31 cellular contexts compared by ENCODE assay signal in genomic region chr2:212361174-212361756, GRCh38.
DNase-seq lines count a peak whose midpoint lies in the region; ATAC-seq and TF ChIP-seq lines count a peak whose summit lies in the region.
"Had no signal": no experiment of that assay in that cellular context is flagged by ENCODE, and none has a peak within 500 bp of the region (broad histone marks: within the 10 kb centered on the region; RNA-seq: fewer than 3 reads in every experiment).

No MANE protein-coding gene starts in this region.

- intact Hi-C loops in A673 (cut with micrococcal nuclease; ENCODE audit: unreplicated experiment), result no loop called here
- intact Hi-C loops in CD4-positive, alpha-beta memory T cell (cut with micrococcal nuclease), result no loop called here

- H3K4me3 Mint-ChIP-seq in nephron, result no peak overlapping the region
- H3K4me3 Mint-ChIP-seq in CD4-positive, alpha-beta memory T cell, result no peak overlapping the region
- no peak overlapping the region for H3K4me3 Mint-ChIP-seq in activated CD8-positive, alpha-beta memory T cell treated with anti-CD3 and anti-CD28 coated beads, Interleukin-2, amount 10 ng/mL, durations not matched to agents 7 days and 5 days
- H3K4me3 Mint-ChIP-seq: activated CD4-positive, alpha-beta T cell treated with anti-CD3 and anti-CD28 coated beads for 36 hours; activated CD8-positive, alpha-beta T cell treated with anti-CD3 and anti-CD28 coated beads for 36 hours; CD8-positive, alpha-beta memory T cell; memory B cell; neural crest cell; T-helper 2 cell treated with Interferon-gamma antibody and Interleukin-4, amounts not matched to agents 5 μg/mL and 100 μg/mL, for 36 hours had no signal

- no peaks in the 10 kb centered on the region for H3K27me3 Mint-ChIP-seq in nephron (ENCODE audit: low read depth)
- H3K27me3 Mint-ChIP-seq in CD4-positive, alpha-beta memory T cell, result no peaks in the 10 kb centered on the region
- no peaks in the 10 kb centered on the region for H3K27me3 Mint-ChIP-seq in activated CD8-positive, alpha-beta memory T cell treated with anti-CD3 and anti-CD28 coated beads, Interleukin-2, amount 10 ng/mL, durations not matched to agents 7 days and 5 days
- H3K27me3 Mint-ChIP-seq: activated CD4-positive, alpha-beta T cell treated with anti-CD3 and anti-CD28 coated beads for 36 hours; activated CD8-positive, alpha-beta T cell treated with anti-CD3 and anti-CD28 coated beads for 36 hours; CD8-positive, alpha-beta memory T cell; memory B cell had no signal

- POLR2A ChIA-PET in A673 (lab: Charles Lee; ENCODE audit: low non-redundant PET) (no interaction called here), HEK293 (lab: Yijun Ruan, JAX) (no interaction called here)
- POLR2A ChIA-PET in CD4-positive, alpha-beta memory T cell (lab: Charles Lee; ENCODE audit: partially characterized antibody), result no interaction called here

- no peaks in the 10 kb centered on the region for H3K4me1 Mint-ChIP-seq in nephron
- H3K4me1 Mint-ChIP-seq in CD4-positive, alpha-beta memory T cell, result no peaks in the 10 kb centered on the region
- H3K4me1 Mint-ChIP-seq in activated CD8-positive, alpha-beta memory T cell treated with anti-CD3 and anti-CD28 coated beads, Interleukin-2, amount 10 ng/mL, durations not matched to agents 7 days and 5 days, result no peaks in the 10 kb centered on the region
- H3K4me1 Mint-ChIP-seq: activated CD4-positive, alpha-beta T cell treated with anti-CD3 and anti-CD28 coated beads for 36 hours; CD8-positive, alpha-beta memory T cell; memory B cell had no signal

- TF ChIP-seq CTCF in A673 (conservative IDR thresholded peaks at IDR 0.05; ENCODE audit: low read depth, low read length), result no peak
- no peak for TF ChIP-seq CTCF in HEK293 (tag by site-specific recombination; IDR thresholded peaks at IDR 0.05)
- no peak for TF ChIP-seq CTCF in nephron (IDR thresholded peaks at IDR 0.05; ENCODE audit: unreplicated experiment in 3 of 3)

- no peaks in the 10 kb centered on the region for H3K9me3 Mint-ChIP-seq in nephron
- H3K9me3 Mint-ChIP-seq in CD4-positive, alpha-beta memory T cell, result peaks cover 0 to 3% (median 0%) of the 10 kb centered on the region in 8 donors
- peaks cover under 1% of the 10 kb centered on the region for H3K9me3 Mint-ChIP-seq in activated CD8-positive, alpha-beta memory T cell treated with anti-CD3 and anti-CD28 coated beads, Interleukin-2, amount 10 ng/mL, durations not matched to agents 7 days and 5 days (ENCODE audit: low read depth)
- H3K9me3 Mint-ChIP-seq: activated CD8-positive, alpha-beta T cell treated with anti-CD3 and anti-CD28 coated beads for 36 hours; memory B cell; neural crest cell; T-helper 2 cell treated with Interferon-gamma antibody and Interleukin-4, amounts not matched to agents 5 μg/mL and 100 μg/mL, for 36 hours had no signal

- H3K27ac ChIP-seq in A673 (ENCODE audit: low read depth, low read length, poor library complexity, severe bottlenecking) (peak overlapping the region; percentile 25), HEK293 (ENCODE audit: extremely low read depth, low read depth, low read length) (peak overlapping the region; percentile 22; the same call in 1 of the 2 replicates)
- H3K27ac ChIP-seq in CD4-positive, alpha-beta memory T cell (ENCODE audit: low read depth, low read length), result no peak overlapping the region
- H3K27ac ChIP-seq: brain microvascular endothelial cell, heart left ventricle, left lung, Peyer's patch, sigmoid colon, upper lobe of left lung had no signal

- CTCF ChIA-PET in A673 (lab: Charles Lee) (no interaction called here), HEK293 (lab: Yijun Ruan, JAX) (no interaction called here)
- CTCF ChIA-PET in CD4-positive, alpha-beta memory T cell (lab: Charles Lee; ENCODE audit: partially characterized antibody), result no interaction called here
- CTCF ChIA-PET in activated CD8-positive, alpha-beta memory T cell treated with anti-CD3 and anti-CD28 coated beads, Interleukin-2, amount 10 ng/mL, durations not matched to agents 7 days and 5 days (lab: Charles Lee), result no interaction called here

- no peaks in the 10 kb centered on the region for H3K36me3 Mint-ChIP-seq in nephron (ENCODE audit: low read depth)
- no peaks in the 10 kb centered on the region for H3K36me3 Mint-ChIP-seq in CD4-positive, alpha-beta memory T cell
- no peaks in the 10 kb centered on the region for H3K36me3 Mint-ChIP-seq in activated CD8-positive, alpha-beta memory T cell treated with anti-CD3 and anti-CD28 coated beads, Interleukin-2, amount 10 ng/mL, durations not matched to agents 7 days and 5 days
- H3K36me3 Mint-ChIP-seq: CD8-positive, alpha-beta memory T cell; memory B cell had no signal

- H3K4me1 ChIP-seq in A673 (ENCODE audit: insufficient read depth, low read length, poor library complexity, severe bottlenecking), result peaks cover 51% of the 10 kb centered on the region
- peaks cover 36% of the 10 kb centered on the region for H3K4me1 ChIP-seq in HEK293 (ENCODE audit: control insufficient read depth, insufficient read depth, low read length)
- H3K4me1 ChIP-seq in CD4-positive, alpha-beta memory T cell (ENCODE audit: insufficient read depth, low read length), result no peaks in the 10 kb centered on the region
- H3K4me1 ChIP-seq: heart left ventricle, left lung, Peyer's patch, sigmoid colon, upper lobe of left lung had no signal

- no peaks in the 10 kb centered on the region for H3K27me3 ChIP-seq in A673 (replicated peaks; ENCODE audit: insufficient read depth, low read depth, low read length, poor library complexity)
- no peaks in the 10 kb centered on the region for H3K27me3 ChIP-seq in CD4-positive, alpha-beta memory T cell (ENCODE audit: insufficient read depth, low read length)
- H3K27me3 ChIP-seq: BE2C, brain microvascular endothelial cell, heart left ventricle, left lung, Peyer's patch, sigmoid colon, upper lobe of left lung had no signal

- ATAC-seq in activated CD8-positive, alpha-beta memory T cell treated with anti-CD3 and anti-CD28 coated beads, Interleukin-2, amount 10 ng/mL, durations not matched to agents 7 days and 5 days, result no peak
- ATAC-seq in GM18498 (IDR thresholded peaks at IDR 0.05; ENCODE audit: unreplicated experiment), result no peak
- no peak for ATAC-seq in HG03469 (IDR thresholded peaks at IDR 0.05; ENCODE audit: unreplicated experiment)
- ATAC-seq: activated CD4-positive, alpha-beta T cell treated with anti-CD3 and anti-CD28 coated beads for 36 hours; activated CD8-positive, alpha-beta T cell treated with anti-CD3 and anti-CD28 coated beads for 36 hours; heart left ventricle; left lung had no signal

- no peak for DNase-seq in A673 (ENCODE audit: low spot score)
- DNase-seq in NCI-H446 treated with DMSO at 0.1 percent for 48 hours (lab: John Stamatoyannopoulos, UW), result peak; percentile 69
- no peak for DNase-seq in CD4-positive, alpha-beta memory T cell
- no peak for DNase-seq in activated CD8-positive, alpha-beta memory T cell treated with anti-CD3 and anti-CD28 coated beads, Interleukin-2, amount 10 ng/mL, durations not matched to agents 7 days and 5 days
- DNase-seq: activated CD4-positive, alpha-beta T cell treated with anti-CD3 and anti-CD28 coated beads for 36 hours; activated CD8-positive, alpha-beta T cell treated with anti-CD3 and anti-CD28 coated beads for 36 hours; activated naive CD4-positive, alpha-beta T cell treated with anti-CD3 and anti-CD28 coated beads, Interleukin-2, amount 50 U/mL, for 16 hours; amniotic stem cell; BE2C; brain microvascular endothelial cell; CD8-positive, alpha-beta memory T cell; DMS153; foreskin melanocyte; heart left ventricle; islet precursor cell; left lung; NCI-H2081 treated with DMSO at 0.1 percent for 48 hours; NCI-H774; Peyer's patch; SIG-M5; sigmoid colon; stimulated activated CD4-positive, alpha-beta T cell treated with anti-CD3 and anti-CD28 coated beads, Interleukin-4, amount 100 ng/mL, for 1 hour; upper lobe of left lung had no signal

- no peaks in the 10 kb centered on the region for H3K9me3 ChIP-seq in A673 (ENCODE audit: low read depth, low read length, poor library complexity, severe bottlenecking)
- no peaks in the 10 kb centered on the region for H3K9me3 ChIP-seq in HEK293 (ENCODE audit: control insufficient read depth, insufficient read depth, low read depth, low read length)
- H3K9me3 ChIP-seq in CD4-positive, alpha-beta memory T cell (ENCODE audit: control insufficient read depth in 1 of 2, low read length in 2 of 2), result no peaks in the 10 kb centered on the region
- H3K9me3 ChIP-seq: BE2C, HAP-1, heart left ventricle, left lung, Peyer's patch, sigmoid colon, upper lobe of left lung had no signal

- no peaks in the 10 kb centered on the region for H3K36me3 ChIP-seq in A673 (ENCODE audit: insufficient read depth, low read length, poor library complexity, severe bottlenecking)
- H3K36me3 ChIP-seq in HEK293 (ENCODE audit: control insufficient read depth in 2 of 2, insufficient read depth in 1 of 2, low read length in 2 of 2), result no peaks in the 10 kb centered on the region
- H3K36me3 ChIP-seq in CD4-positive, alpha-beta memory T cell (ENCODE audit: insufficient read depth, low read length), result no peaks in the 10 kb centered on the region
- H3K36me3 ChIP-seq: BE2C, brain microvascular endothelial cell, HAP-1, heart left ventricle, left lung, Peyer's patch, sigmoid colon, upper lobe of left lung had no signal

- no TSS peak for BruUV-seq in A673 (replicated peaks; lab: Mats Ljungman, UMichigan)

- H3K4me3 ChIP-seq in A673 (ENCODE audit: low read depth, low read length, poor library complexity, severe bottlenecking) (no peak overlapping the region), HEK293 (ENCODE audit: low read depth, low read length) (no peak overlapping the region)
- H3K4me3 ChIP-seq in CD4-positive, alpha-beta memory T cell (ENCODE audit: low read length in 2 of 2), result no peak overlapping the region
- H3K4me3 ChIP-seq: HAP-1, heart left ventricle, left lung, Peyer's patch, sigmoid colon, upper lobe of left lung had no signal

- H3K27ac Mint-ChIP-seq in nephron, result peak overlapping the region; percentile 20 to 77 (median 21)
- H3K27ac Mint-ChIP-seq in CD4-positive, alpha-beta memory T cell, result no peak overlapping the region
- no peak overlapping the region for H3K27ac Mint-ChIP-seq in activated CD8-positive, alpha-beta memory T cell treated with anti-CD3 and anti-CD28 coated beads, Interleukin-2, amount 10 ng/mL, durations not matched to agents 7 days and 5 days
- H3K27ac Mint-ChIP-seq: activated CD4-positive, alpha-beta T cell treated with anti-CD3 and anti-CD28 coated beads for 36 hours; activated CD8-positive, alpha-beta T cell treated with anti-CD3 and anti-CD28 coated beads for 36 hours; CD8-positive, alpha-beta memory T cell; memory B cell; T-helper 2 cell treated with Interferon-gamma antibody and Interleukin-4, amounts not matched to agents 5 μg/mL and 100 μg/mL, for 36 hours had no signal

TF ChIP-seq in HEK293, 187 proteins besides CTCF, POLR2A, EP300 and RAD21 (continues in another document):
- 0 out of 2 replicates have a peak, but pooled peaks have one; percentile 36 for TF ChIP-seq ZNF600 (tag by site-specific recombination; IDR thresholded peaks at IDR 0.05)
- TF ChIP-seq TRIM28 (IDR thresholded peaks at IDR 0.05; ENCODE audit: borderline replicate concordance, low read length), result 0 out of 2 replicates have a peak, but pooled peaks have one; percentile 30
- TF ChIP-seq ZNF596 (tag by site-specific recombination; IDR thresholded peaks at IDR 0.05), result no peak

Comparison
In these comparisons a context has a peak if more than half of its experiments do, and no peak if none do; other contexts are left out.
1. H3K27ac Mint-ChIP-seq: peak in nephron (3 of 3); none in CD4-positive, alpha-beta memory T cell (0 of 7) and activated CD8-positive, alpha-beta memory T cell treated with anti-CD3 and anti-CD28 coated beads, Interleukin-2, amount 10 ng/mL, durations not matched to agents 7 days and 5 days (single experiment).